ENCODE assay signal across 1 cellular context in the genomic region with DNA sequence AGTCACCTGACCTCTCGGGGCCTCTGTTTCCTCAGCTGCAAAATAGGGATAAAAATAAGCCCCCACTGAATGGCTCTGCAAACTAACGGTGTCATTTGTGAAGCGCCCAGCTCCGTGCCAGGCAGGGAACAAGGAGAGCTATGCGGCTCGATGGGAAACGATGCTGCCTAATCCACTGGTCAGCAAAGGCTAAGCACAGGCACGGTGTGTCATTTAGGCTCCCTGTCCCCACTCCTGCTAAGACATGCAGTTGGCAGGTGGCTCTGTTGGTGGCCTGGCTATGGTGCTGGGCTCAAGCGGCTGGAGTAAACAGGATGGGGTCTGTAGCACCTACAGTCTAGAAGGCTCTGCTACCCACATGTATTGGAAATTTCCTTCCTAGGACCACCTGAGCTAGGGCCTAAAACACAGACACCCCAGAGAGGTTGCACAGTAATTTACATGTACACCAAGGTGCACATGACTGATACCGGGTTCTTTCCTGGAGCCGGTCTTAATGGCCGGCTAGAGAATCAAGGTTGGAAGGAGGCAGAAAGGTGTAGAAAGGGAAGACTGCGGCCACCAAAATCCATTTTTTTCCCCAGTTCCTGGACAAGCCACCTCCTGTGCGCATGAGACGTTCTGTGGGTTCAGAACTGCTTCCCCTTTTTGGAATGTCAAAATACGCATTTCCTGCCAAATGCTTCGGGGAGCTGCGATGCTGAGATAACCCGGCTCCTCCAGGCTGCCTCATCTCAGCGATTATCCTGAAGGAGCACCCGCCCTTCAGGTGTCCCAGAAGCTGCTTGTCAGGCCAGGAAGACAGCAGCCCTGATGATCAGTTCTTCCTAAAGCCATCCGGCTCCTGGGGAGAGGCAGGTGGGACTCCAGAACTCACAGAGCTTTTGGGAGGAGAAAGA.
TF ChIP-seq lines count a peak whose summit lies in the region.

No MANE protein-coding gene starts in this region.

TF ChIP-seq in SK-N-SH, 30 proteins besides CTCF, POLR2A, EP300 and RAD21 (continued from another document):
- TF ChIP-seq, protein P1, sequence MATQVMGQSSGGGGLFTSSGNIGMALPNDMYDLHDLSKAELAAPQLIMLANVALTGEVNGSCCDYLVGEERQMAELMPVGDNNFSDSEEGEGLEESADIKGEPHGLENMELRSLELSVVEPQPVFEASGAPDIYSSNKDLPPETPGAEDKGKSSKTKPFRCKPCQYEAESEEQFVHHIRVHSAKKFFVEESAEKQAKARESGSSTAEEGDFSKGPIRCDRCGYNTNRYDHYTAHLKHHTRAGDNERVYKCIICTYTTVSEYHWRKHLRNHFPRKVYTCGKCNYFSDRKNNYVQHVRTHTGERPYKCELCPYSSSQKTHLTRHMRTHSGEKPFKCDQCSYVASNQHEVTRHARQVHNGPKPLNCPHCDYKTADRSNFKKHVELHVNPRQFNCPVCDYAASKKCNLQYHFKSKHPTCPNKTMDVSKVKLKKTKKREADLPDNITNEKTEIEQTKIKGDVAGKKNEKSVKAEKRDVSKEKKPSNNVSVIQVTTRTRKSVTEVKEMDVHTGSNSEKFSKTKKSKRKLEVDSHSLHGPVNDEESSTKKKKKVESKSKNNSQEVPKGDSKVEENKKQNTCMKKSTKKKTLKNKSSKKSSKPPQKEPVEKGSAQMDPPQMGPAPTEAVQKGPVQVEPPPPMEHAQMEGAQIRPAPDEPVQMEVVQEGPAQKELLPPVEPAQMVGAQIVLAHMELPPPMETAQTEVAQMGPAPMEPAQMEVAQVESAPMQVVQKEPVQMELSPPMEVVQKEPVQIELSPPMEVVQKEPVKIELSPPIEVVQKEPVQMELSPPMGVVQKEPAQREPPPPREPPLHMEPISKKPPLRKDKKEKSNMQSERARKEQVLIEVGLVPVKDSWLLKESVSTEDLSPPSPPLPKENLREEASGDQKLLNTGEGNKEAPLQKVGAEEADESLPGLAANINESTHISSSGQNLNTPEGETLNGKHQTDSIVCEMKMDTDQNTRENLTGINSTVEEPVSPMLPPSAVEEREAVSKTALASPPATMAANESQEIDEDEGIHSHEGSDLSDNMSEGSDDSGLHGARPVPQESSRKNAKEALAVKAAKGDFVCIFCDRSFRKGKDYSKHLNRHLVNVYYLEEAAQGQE (IDR thresholded peaks at IDR 0.05; ENCODE audit: low read depth, low read length), result no peak
- TF ChIP-seq YY1 (IDR thresholded peaks at IDR 0.05; ENCODE audit: low read depth), result no peak
- TF ChIP-seq SMC3 (IDR thresholded peaks at IDR 0.05; ENCODE audit: low read depth, low read length), result no peak
- TF ChIP-seq NRF1 (IDR thresholded peaks at IDR 0.05; ENCODE audit: low read depth, low read length), result no peak
- TF ChIP-seq PBX3 (IDR thresholded peaks at IDR 0.05), result no peak
- no peak for TF ChIP-seq NFIC (IDR thresholded peaks at IDR 0.05; ENCODE audit: borderline replicate concordance)
- TF ChIP-seq EZH2phosphoT487 (IDR thresholded peaks at IDR 0.05; ENCODE audit: borderline replicate concordance, low read depth), result no peak
- TF ChIP-seq MEF2A (IDR thresholded peaks at IDR 0.05; ENCODE audit: borderline replicate concordance, low read depth), result no peak
